In the genomic region with DNA sequence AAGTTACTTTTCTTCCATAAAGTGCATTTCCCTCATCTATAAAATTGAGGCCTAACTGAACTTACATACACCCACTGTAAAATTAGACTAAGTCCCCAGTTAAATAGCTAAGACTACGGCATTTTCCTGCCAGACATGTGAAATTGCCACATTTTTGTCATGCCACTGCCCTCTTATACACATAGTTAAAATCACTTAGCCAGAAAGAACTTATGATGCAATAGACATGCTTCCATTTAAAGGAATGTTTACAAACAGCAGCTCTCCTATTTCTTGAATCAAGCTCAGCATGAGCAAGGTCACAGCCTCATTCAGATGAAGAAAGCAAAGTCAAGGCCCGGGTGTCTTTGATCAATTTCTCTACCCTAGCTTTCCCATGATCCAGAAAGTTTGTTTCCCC, we compare ENCODE assay signal across 15 cellular contexts.
DNase-seq lines count a peak whose midpoint lies in the region; ATAC-seq and TF ChIP-seq lines count a peak whose summit lies in the region.
"Had no signal": no experiment of that assay in that cellular context is flagged by ENCODE, and none has a peak within 500 bp of the region (broad histone marks: within the 10 kb centered on the region; RNA-seq: fewer than 3 reads in every experiment).

No MANE protein-coding gene starts in this region.

- H3K4me3 Mint-ChIP-seq in naive thymus-derived CD8-positive, alpha-beta T cell, result no peak overlapping the region
- H3K4me3 Mint-ChIP-seq: activated CD8-positive, alpha-beta T cell treated with anti-CD3 and anti-CD28 coated beads, Interleukin-2, amount 10 ng/mL, durations not matched to agents 7 days and 5 days; activated naive CD4-positive, alpha-beta T cell treated with anti-CD3 and anti-CD28 coated beads, Interleukin-2, amount 10 ng/mL, durations not matched to agents 7 days and 5 days; type B pancreatic cell had no signal

- DNase-seq in AG09309 (ENCODE audit: low read depth), result peak; percentile 64
- peak; percentile 9 for DNase-seq in NCI-H460 (ENCODE audit: extremely low read depth, low read depth)
- DNase-seq in fibroblast of pulmonary artery (ENCODE audit: low read depth), result peak; percentile 75
- peak; percentile 32 for DNase-seq in myocyte (ENCODE audit: low read depth)
- no peak for DNase-seq in naive thymus-derived CD8-positive, alpha-beta T cell
- DNase-seq in DMS 273 (lab: John Stamatoyannopoulos, UW; ENCODE audit: unreplicated experiment), result no peak
- DNase-seq in stimulated activated naive CD4-positive, alpha-beta T cell treated with Interleukin-2 at 50 U/mL for 16 hours (lab: John Stamatoyannopoulos, UW), result no peak
- DNase-seq: activated CD8-positive, alpha-beta T cell treated with anti-CD3 and anti-CD28 coated beads, Interleukin-2, amount 10 ng/mL, durations not matched to agents 7 days and 5 days; activated naive CD4-positive, alpha-beta T cell treated with anti-CD3 and anti-CD28 coated beads, Interleukin-2, amount 10 ng/mL, durations not matched to agents 7 days and 5 days; GDM1; hippocampal formation; MG63 had no signal

- TF ChIP-seq CTCF in AG09309 (IDR thresholded peaks at IDR 0.05; ENCODE audit: control insufficient read depth, insufficient read depth, low read depth, low read length, missing control alignments), result no peak
- TF ChIP-seq CTCF in fibroblast of pulmonary artery (IDR thresholded peaks at IDR 0.05; ENCODE audit: low read length, missing control alignments), result no peak

- H3K36me3 Mint-ChIP-seq in naive thymus-derived CD8-positive, alpha-beta T cell, result peaks cover 1 to 15% (median 1%) of the 10 kb centered on the region in 3 donors
- H3K36me3 Mint-ChIP-seq: activated naive CD4-positive, alpha-beta T cell treated with anti-CD3 and anti-CD28 coated beads, Interleukin-2, amount 10 ng/mL, durations not matched to agents 7 days and 5 days; type B pancreatic cell had no signal

- POLR2A ChIA-PET in naive thymus-derived CD8-positive, alpha-beta T cell (lab: Charles Lee), result interaction anchor here (1.4 kb wide), 1 partner anchor 8 kb away, joined by 3 read pairs; no protein-coding TSS in a partner anchor

- no peaks in the 10 kb centered on the region for H3K27me3 Mint-ChIP-seq in naive thymus-derived CD8-positive, alpha-beta T cell
- H3K27me3 Mint-ChIP-seq: activated naive CD4-positive, alpha-beta T cell treated with anti-CD3 and anti-CD28 coated beads, Interleukin-2, amount 10 ng/mL, durations not matched to agents 7 days and 5 days; type B pancreatic cell had no signal

- H3K4me3 ChIP-seq in AG09309 (ENCODE audit: control insufficient read depth, low read depth, low read length) (no peak overlapping the region), fibroblast of pulmonary artery (replicated peaks; ENCODE audit: low read depth, low read length) (no peak overlapping the region)
- H3K4me3 ChIP-seq: BLaER1, MG63 had no signal

- H3K9me3 Mint-ChIP-seq in naive thymus-derived CD8-positive, alpha-beta T cell, result peaks cover 0 to 3% (median 0%) of the 10 kb centered on the region in 9 donors
- H3K9me3 Mint-ChIP-seq: activated naive CD4-positive, alpha-beta T cell treated with anti-CD3 and anti-CD28 coated beads, Interleukin-2, amount 10 ng/mL, durations not matched to agents 7 days and 5 days; type B pancreatic cell had no signal

- no peak for ATAC-seq in naive thymus-derived CD8-positive, alpha-beta T cell
- ATAC-seq in HG03196 (IDR thresholded peaks at IDR 0.05; ENCODE audit: unreplicated experiment), result no peak
- ATAC-seq: activated CD8-positive, alpha-beta T cell treated with anti-CD3 and anti-CD28 coated beads, Interleukin-2, amount 10 ng/mL, durations not matched to agents 7 days and 5 days had no signal

- no peak overlapping the region for H3K27ac Mint-ChIP-seq in naive thymus-derived CD8-positive, alpha-beta T cell
- H3K27ac Mint-ChIP-seq: activated CD8-positive, alpha-beta T cell treated with anti-CD3 and anti-CD28 coated beads, Interleukin-2, amount 10 ng/mL, durations not matched to agents 7 days and 5 days; activated naive CD4-positive, alpha-beta T cell treated with anti-CD3 and anti-CD28 coated beads, Interleukin-2, amount 10 ng/mL, durations not matched to agents 7 days and 5 days; type B pancreatic cell had no signal

- H3K4me1 Mint-ChIP-seq in naive thymus-derived CD8-positive, alpha-beta T cell, result no peaks in the 10 kb centered on the region
- H3K4me1 Mint-ChIP-seq: activated naive CD4-positive, alpha-beta T cell treated with anti-CD3 and anti-CD28 coated beads, Interleukin-2, amount 10 ng/mL, durations not matched to agents 7 days and 5 days had no signal

Comparison
In these comparisons a context has a peak if more than half of its experiments do, and no peak if none do; other contexts are left out.
1. DNase-seq: peak in AG09309 (single experiment), NCI-H460 (single experiment), fibroblast of pulmonary artery (single experiment) and myocyte (single experiment); none in naive thymus-derived CD8-positive, alpha-beta T cell (0 of 10), DMS 273 (single experiment) and stimulated activated naive CD4-positive, alpha-beta T cell treated with Interleukin-2 at 50 U/mL for 16 hours (single experiment).